15 cellular contexts compared by ENCODE assay signal in genomic region chr17:79164408-79164807, GRCh38.
DNase-seq lines count a peak whose midpoint lies in the region; ATAC-seq and TF ChIP-seq lines count a peak whose summit lies in the region.
"Had no signal": no experiment of that assay in that cellular context is flagged by ENCODE, and none has a peak within 500 bp of the region (broad histone marks: within the 10 kb centered on the region; RNA-seq: fewer than 3 reads in every experiment).

No MANE protein-coding gene starts in this region.

- H4K5ac ChIP-seq in mesendoderm (ENCODE audit: low read length) = no peak overlapping the region

- ATAC-seq in sciatic nerve = no peak
- no peak for ATAC-seq in GM18498 (IDR thresholded peaks at IDR 0.05; ENCODE audit: unreplicated experiment)

- peak overlapping the region; percentile 68 for H3K27ac ChIP-seq in BLaER1
- no peak overlapping the region for H3K27ac ChIP-seq in HEK293 (ENCODE audit: extremely low read depth, low read depth, low read length)
- H3K27ac ChIP-seq in vagina = no peak overlapping the region
- H3K27ac ChIP-seq in mesendoderm (ENCODE audit: low read depth, low read length) = no peak overlapping the region
- H3K27ac ChIP-seq: 22Rv1 had no signal

- H2AK5ac ChIP-seq in mesendoderm (ENCODE audit: low read length) = no peak overlapping the region

- no peak overlapping the region for H3K18ac ChIP-seq in mesendoderm (ENCODE audit: low read length)

- POLR2A ChIA-PET in HEK293 (lab: Yijun Ruan, JAX) = no interaction called here

- peak overlapping the region; percentile 28; the same call in 1 of the 2 replicates for H3K4me3 ChIP-seq in BLaER1
- H3K4me3 ChIP-seq in HEK293 (ENCODE audit: low read depth, low read length) = no peak overlapping the region
- no peak overlapping the region for H3K4me3 ChIP-seq in vagina
- no peak overlapping the region for H3K4me3 ChIP-seq in mesendoderm (ENCODE audit: low read length)
- H3K4me3 ChIP-seq: GM23338, HAP-1 had no signal

- H3K27me3 ChIP-seq in BLaER1 (peaks cover 6% of the 10 kb centered on the region; the same call in 1 of the 2 replicates), vagina (no peaks in the 10 kb centered on the region), mesendoderm (ENCODE audit: insufficient read depth, low read length, poor library complexity) (no peaks in the 10 kb centered on the region)

- 0 out of 2 replicates have a peak overlapping the region, but pooled peaks have one; percentile 45 for H3K9ac ChIP-seq in BLaER1
- H3K9ac ChIP-seq in mesendoderm (ENCODE audit: low read length) = no peak overlapping the region

- intact Hi-C loops in sciatic nerve (cut with DNase I) = no loop called here
- intact Hi-C loops in vagina (cut with DNase I) = no loop called here

- TF ChIP-seq CTCF in HEK293 (tag by site-specific recombination; IDR thresholded peaks at IDR 0.05) (no peak), vagina (IDR thresholded peaks at IDR 0.05) (no peak)

- H3K4me1 ChIP-seq in BLaER1 = peaks cover 94% of the 10 kb centered on the region
- H3K4me1 ChIP-seq in HEK293 (ENCODE audit: control insufficient read depth, insufficient read depth, low read length) = peaks cover 4% of the 10 kb centered on the region; the same call in 1 of the 2 replicates
- no peaks in the 10 kb centered on the region for H3K4me1 ChIP-seq in vagina
- no peaks in the 10 kb centered on the region for H3K4me1 ChIP-seq in mesendoderm (ENCODE audit: control insufficient read depth, low read depth, low read length)
- H3K4me1 ChIP-seq: HAP-1 had no signal

- H4K20me1 ChIP-seq in BLaER1 = no peaks in the 10 kb centered on the region

- H2BK120ac ChIP-seq in mesendoderm (ENCODE audit: low read depth, low read length) = no peak overlapping the region

- no peak overlapping the region for H3K56ac ChIP-seq in mesendoderm (ENCODE audit: low read length)

- H3K9me3 ChIP-seq in BLaER1 (no peaks in the 10 kb centered on the region), HEK293 (ENCODE audit: control insufficient read depth, insufficient read depth, low read depth, low read length) (no peaks in the 10 kb centered on the region), vagina (no peaks in the 10 kb centered on the region)
- H3K9me3 ChIP-seq: Caco-2, HAP-1 had no signal

- H3K36me3 ChIP-seq in BLaER1 (no peaks in the 10 kb centered on the region), HEK293 (ENCODE audit: control insufficient read depth in 2 of 2, insufficient read depth in 1 of 2, low read length in 2 of 2) (no peaks in the 10 kb centered on the region), vagina (no peaks in the 10 kb centered on the region), mesendoderm (ENCODE audit: control insufficient read depth, insufficient read depth, low read length) (no peaks in the 10 kb centered on the region)
- H3K36me3 ChIP-seq: HAP-1 had no signal

- no peaks in the 10 kb centered on the region for H3K79me2 ChIP-seq in mesendoderm (ENCODE audit: control insufficient read depth, insufficient read depth, low read length)

- H3K4me2 ChIP-seq in BLaER1 = peak overlapping the region; percentile 81
- H3K4me2 ChIP-seq in mesendoderm (ENCODE audit: low read length) = no peak overlapping the region
- H3K4me2 ChIP-seq: GM23338 had no signal

- peak; percentile 28 for DNase-seq in RPMI8226
- DNase-seq in sciatic nerve (ENCODE audit: low spot score) = peak; percentile 65
- no peak for DNase-seq in vagina (ENCODE audit: extremely low spot score in 2 of 2)
- DNase-seq in activated CD4-positive, alpha-beta T cell treated with anti-CD3 and anti-CD28 coated beads, Interleukin-2, amount 50 U/mL, for 4 hours = no peak
- DNase-seq in mesendoderm = no peak
- DNase-seq: C1 segment of cervical spinal cord; Caco-2; CD4-positive, alpha-beta memory T cell; DND-41 had no signal

- H2BK15ac ChIP-seq in mesendoderm (replicated peaks; ENCODE audit: low read depth) = no peak overlapping the region

- H3K4ac ChIP-seq in mesendoderm (ENCODE audit: low read depth, low read length) = no peak overlapping the region

- CTCF ChIA-PET in HEK293 (lab: Yijun Ruan, JAX) = interaction anchor here (0.6 to 1.0 kb wide), 2 partner anchors 79 to 448 kb away, joined by 3 to 4 read pairs; no protein-coding TSS in a partner anchor

- no peak overlapping the region for H4K8ac ChIP-seq in mesendoderm (ENCODE audit: low read depth, low read length)

- no CpG with 5 or more reads among the region's 16 CpGs for WGBS in mesendoderm (ENCODE audit: extremely low coverage, insufficient coverage, low lambda C conversion rate)

- H3K79me1 ChIP-seq in mesendoderm (ENCODE audit: low read length) = no peaks in the 10 kb centered on the region

- no peak overlapping the region for H2BK5ac ChIP-seq in mesendoderm (ENCODE audit: low read length)

- TF ChIP-seq POLR2A in vagina (IDR thresholded peaks at IDR 0.05) = no peak

- H3K23ac ChIP-seq in mesendoderm (ENCODE audit: low read length) = no peak overlapping the region

TF ChIP-seq in HEK293, 187 proteins besides CTCF, POLR2A, EP300 and RAD21:
- TF ChIP-seq GLIS2 (tag by site-specific recombination; IDR thresholded peaks at IDR 0.05) (peak; percentile 21; the same call in 1 of the 2 replicates), ZNF639 (tag by site-specific recombination; IDR thresholded peaks at IDR 0.05) (no peak)
TF ChIP-seq in HEK293: peak in this region for 1.

Comparison
In these comparisons a context has a peak if more than half of its experiments do, and no peak if none do; other contexts are left out.
1. DNase-seq: peak in RPMI8226 (single experiment) and sciatic nerve (single experiment); none in vagina (0 of 2), activated CD4-positive, alpha-beta T cell treated with anti-CD3 and anti-CD28 coated beads, Interleukin-2, amount 50 U/mL, for 4 hours (0 of 2) and mesendoderm (single experiment).